Comparison of ENCODE assay signal across 17 cellular contexts in the genomic region with DNA sequence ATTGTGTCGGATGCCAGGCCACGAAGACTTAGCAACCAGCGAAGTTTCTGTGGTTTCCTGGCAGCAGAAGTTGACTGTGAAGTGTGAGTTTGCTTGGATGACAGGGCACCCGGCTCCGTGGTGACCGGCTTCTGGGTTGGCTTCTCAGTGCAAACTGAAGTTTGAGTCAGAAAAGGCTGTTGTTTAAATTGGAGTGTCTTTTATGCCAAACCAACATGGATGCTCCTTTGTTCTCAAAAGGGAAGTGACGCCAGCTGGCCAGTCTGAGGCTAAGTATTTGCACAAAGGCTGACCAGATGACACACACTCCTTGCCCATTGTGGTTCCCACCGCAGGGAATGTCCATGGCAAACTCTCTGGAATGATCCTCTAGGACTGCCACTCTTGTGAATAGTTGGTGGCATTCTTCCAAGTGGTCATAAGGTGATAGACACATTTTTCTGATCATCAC.
DNase-seq lines count a peak whose midpoint lies in the region; ATAC-seq and TF ChIP-seq lines count a peak whose summit lies in the region.
"Had no signal": no experiment of that assay in that cellular context is flagged by ENCODE, and none has a peak within 500 bp of the region (broad histone marks: within the 10 kb centered on the region; RNA-seq: fewer than 3 reads in every experiment).

No MANE protein-coding gene starts in this region.

- H3K27ac Mint-ChIP-seq in endothelial cell (ENCODE audit: unreplicated experiment) = no peak overlapping the region
- H3K27ac Mint-ChIP-seq: activated T-cell treated with anti-CD3 and anti-CD28 coated beads, Interleukin-2, amount 50 U/mL, for 72 hours; progenitor cell of endocrine pancreas had no signal

- intact Hi-C loops in left ventricle myocardium superior (cut with micrococcal nuclease) (no loop called here), cardiac septum (cut with DNase I) (no loop called here)

- no peak overlapping the region for H3K4me3 Mint-ChIP-seq in endothelial cell (ENCODE audit: unreplicated experiment)
- H3K4me3 Mint-ChIP-seq: activated T-cell treated with anti-CD3 and anti-CD28 coated beads, Interleukin-2, amount 50 U/mL, for 72 hours; central memory CD8-positive, alpha-beta T cell had no signal

- TF ChIP-seq CTCF in endothelial cell (IDR thresholded peaks at IDR 0.05; ENCODE audit: unreplicated experiment) = no peak

- H3K4me1 Mint-ChIP-seq in endothelial cell (ENCODE audit: unreplicated experiment) = peaks cover 11% of the 10 kb centered on the region
- H3K4me1 Mint-ChIP-seq: central memory CD8-positive, alpha-beta T cell had no signal

- H3K9me3 Mint-ChIP-seq in endothelial cell (ENCODE audit: unreplicated experiment) = no peaks in the 10 kb centered on the region
- H3K9me3 Mint-ChIP-seq: activated T-cell treated with anti-CD3 and anti-CD28 coated beads, Interleukin-2, amount 50 U/mL, for 72 hours; central memory CD8-positive, alpha-beta T cell had no signal

- ATAC-seq in left ventricle myocardium superior (peak; percentile 17), GM21360 (IDR thresholded peaks at IDR 0.05; ENCODE audit: unreplicated experiment) (no peak), GM18873 (IDR thresholded peaks at IDR 0.05; ENCODE audit: low FRiP score, unreplicated experiment) (no peak)
- ATAC-seq: foreskin keratinocyte, Panc1 had no signal

- H3K36me3 Mint-ChIP-seq in endothelial cell (ENCODE audit: low read depth, unreplicated experiment) = no peaks in the 10 kb centered on the region

- peaks cover 5% of the 10 kb centered on the region for H3K27me3 Mint-ChIP-seq in endothelial cell (ENCODE audit: unreplicated experiment)

- DNase-seq in left ventricle myocardium superior = no peak
- no peak for DNase-seq in cardiac septum (ENCODE audit: low spot score)
- peak; percentile 46 for DNase-seq in UCSD-AML1 (lab: John Stamatoyannopoulos, UW; ENCODE audit: unreplicated experiment)
- DNase-seq in kidney tubule cell (ENCODE audit: low spot score) = peak; percentile 56
- no peak for DNase-seq in endothelial cell (ENCODE audit: low spot score)
- DNase-seq in epidermal melanocyte (ENCODE audit: insufficient read length, low spot score) = no peak
- DNase-seq: activated T-cell treated with anti-CD3 and anti-CD28 coated beads, Interleukin-2, amount 50 U/mL, for 72 hours; foreskin keratinocyte; GF-D8; left lung; NCI-H1436 treated with DMSO at 0.1 percent for 48 hours; WERI-Rb-1 had no signal

Comparison
In these comparisons a context has a peak if more than half of its experiments do, and no peak if none do; other contexts are left out.
1. DNase-seq: peak in UCSD-AML1 (single experiment) and kidney tubule cell (single experiment); none in left ventricle myocardium superior (single experiment), cardiac septum (single experiment), endothelial cell (single experiment) and epidermal melanocyte (single experiment).